Comparison of ENCODE assay signal across 17 cellular contexts in the genomic region with DNA sequence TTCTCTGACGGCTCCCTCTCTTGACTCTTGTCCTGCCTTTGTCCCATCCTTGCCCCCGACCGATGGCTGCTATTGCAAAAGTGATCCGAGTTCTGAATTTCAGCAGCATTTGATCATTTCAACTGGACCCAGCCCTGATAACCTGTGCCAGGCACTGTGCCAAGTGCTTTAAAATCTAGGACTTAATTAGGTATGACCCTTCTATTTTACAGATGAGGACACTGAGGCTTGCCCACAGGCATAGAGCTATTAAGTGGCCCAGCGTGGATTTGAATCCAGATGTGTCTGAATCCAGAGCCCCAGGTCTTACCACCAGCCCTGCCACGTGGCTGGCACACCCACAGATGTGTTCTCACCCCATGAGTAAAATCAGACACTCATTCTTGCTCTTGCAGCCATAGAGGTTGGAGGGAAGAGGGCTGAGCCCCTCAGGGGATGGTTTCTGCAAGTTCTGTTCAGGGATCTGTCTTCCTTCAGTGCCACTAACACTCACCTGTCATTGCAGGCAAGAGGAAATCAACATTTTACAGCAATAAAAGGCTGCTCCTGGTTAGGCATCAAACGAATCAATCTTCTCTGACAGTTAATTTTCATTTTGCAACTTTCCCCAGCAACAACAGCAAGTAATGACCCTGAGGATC.
DNase-seq lines count a peak whose midpoint lies in the region; ATAC-seq and TF ChIP-seq lines count a peak whose summit lies in the region.
"Had no signal": no experiment of that assay in that cellular context is flagged by ENCODE, and none has a peak within 500 bp of the region (broad histone marks: within the 10 kb centered on the region; RNA-seq: fewer than 3 reads in every experiment).

No MANE protein-coding gene starts in this region.

- TF ChIP-seq POLR2A in thyroid gland (IDR thresholded peaks at IDR 0.05) = no peak
- TF ChIP-seq POLR2A in esophagus muscularis mucosa (IDR thresholded peaks at IDR 0.05; ENCODE audit: low read depth) = no peak

- TF ChIP-seq EP300 in esophagus muscularis mucosa (IDR thresholded peaks at IDR 0.05) = no peak

- H3K27ac ChIP-seq in angular gyrus (ENCODE audit: low read depth, low read length) (peak overlapping the region; percentile 92), lower lobe of right lung (no peak overlapping the region), thyroid gland (peak overlapping the region in 2 of 3 donors; percentile 55 to 63), esophagus muscularis mucosa (replicated peaks in 1 of 4) (no peak overlapping the region)
- H3K27ac ChIP-seq: neural progenitor cell had no signal

- peak; percentile 30 for DNase-seq in activated effector memory CD4-positive, alpha-beta T cell treated with anti-CD3 and anti-CD28 coated beads, Interleukin-2, amount 50 U/mL, for 16 hours
- no peak for DNase-seq in activated effector memory CD4-positive, alpha-beta T cell treated with Interleukin-2 at 50 U/mL for 16 hours
- DNase-seq in lower lobe of right lung = peak; percentile 13
- DNase-seq in thyroid gland = peak in 1 of 2 donors; percentile 7
- DNase-seq in NCI-H2107 treated with DMSO at 0.1 percent for 48 hours (lab: John Stamatoyannopoulos, UW; ENCODE audit: unreplicated experiment) = no peak
- no peak for DNase-seq in esophagus muscularis mucosa (ENCODE audit: extremely low spot score)
- DNase-seq: activated CD4-positive, alpha-beta T cell treated with anti-CD3 and anti-CD28 coated beads for 48 hours; CD4-positive, CD25-positive, alpha-beta regulatory T cell; DMS153; kidney; NCI-H524; Right ventricle myocardium superior had no signal

- H3K36me3 ChIP-seq in lower lobe of right lung (no peaks in the 10 kb centered on the region), thyroid gland (no peaks in the 10 kb centered on the region), esophagus muscularis mucosa (no peaks in the 10 kb centered on the region)
- H3K36me3 ChIP-seq: neural progenitor cell had no signal

- H3K9me3 ChIP-seq in lower lobe of right lung = no peaks in the 10 kb centered on the region
- no peaks in the 10 kb centered on the region for H3K9me3 ChIP-seq in thyroid gland
- H3K9me3 ChIP-seq in esophagus muscularis mucosa = no peaks in the 10 kb centered on the region

- no peak overlapping the region for H3K4me3 ChIP-seq in lower lobe of right lung
- no peak overlapping the region for H3K4me3 ChIP-seq in thyroid gland (replicated peaks in 1 of 3)
- no peak overlapping the region for H3K4me3 ChIP-seq in esophagus muscularis mucosa
- H3K4me3 ChIP-seq: neural progenitor cell had no signal

- peaks cover 9% of the 10 kb centered on the region for H3K4me1 ChIP-seq in lower lobe of right lung
- H3K4me1 ChIP-seq in thyroid gland = peaks cover 23 to 43% of the 10 kb centered on the region in 2 donors
- H3K4me1 ChIP-seq in esophagus muscularis mucosa = peaks cover 0 to 17% (median 14%) of the 10 kb centered on the region in 4 donors

- intact Hi-C loops in lower lobe of right lung (cut with DNase I) (no loop called here), thyroid gland (cut with DNase I) (loop anchor here (5.0 kb wide), 1 partner anchor 52 kb away; no protein-coding TSS in a partner anchor), esophagus muscularis mucosa (cut with DNase I) (no loop called here)

- ATAC-seq in lower lobe of right lung = no peak
- no peak for ATAC-seq in GM18867 (IDR thresholded peaks at IDR 0.05; ENCODE audit: unreplicated experiment)
- ATAC-seq: stimulated activated effector memory CD8-positive, alpha-beta T cell treated with anti-CD3 and anti-CD28 coated beads, Interleukin-12 subunit alpha, Interleukin-12 subunit beta, amount 100 ng/mL, for 72 hours; T-cell had no signal

- 76 to 80% methylated on average over 7 of the region's 7 CpGs for WGBS in thyroid gland, 2 donors
- WGBS in esophagus muscularis mucosa = 83% methylated on average over 7 of the region's 7 CpGs

- TF ChIP-seq CTCF in lower lobe of right lung (IDR thresholded peaks at IDR 0.05) = no peak
- TF ChIP-seq CTCF in thyroid gland (IDR thresholded peaks at IDR 0.05) = no peak
- TF ChIP-seq CTCF in esophagus muscularis mucosa (IDR thresholded peaks at IDR 0.05) = no peak

- H3K27me3 ChIP-seq in lower lobe of right lung (ENCODE audit: low read depth) = peaks cover 34% of the 10 kb centered on the region
- H3K27me3 ChIP-seq in thyroid gland = no peaks in the 10 kb centered on the region
- peaks cover 0 to 66% (median 2%) of the 10 kb centered on the region in 4 donors for H3K27me3 ChIP-seq in esophagus muscularis mucosa
- H3K27me3 ChIP-seq: neural progenitor cell had no signal

Comparison
In these comparisons a context has a peak if more than half of its experiments do, and no peak if none do; other contexts are left out.
1. DNase-seq: peak in activated effector memory CD4-positive, alpha-beta T cell treated with anti-CD3 and anti-CD28 coated beads, Interleukin-2, amount 50 U/mL, for 16 hours (single experiment) and lower lobe of right lung (single experiment); none in activated effector memory CD4-positive, alpha-beta T cell treated with Interleukin-2 at 50 U/mL for 16 hours (single experiment), NCI-H2107 treated with DMSO at 0.1 percent for 48 hours (single experiment) and esophagus muscularis mucosa (single experiment).
2. H3K27ac ChIP-seq: peak in angular gyrus (single experiment) and thyroid gland (2 of 3); none in lower lobe of right lung (single experiment) and esophagus muscularis mucosa (0 of 4).